ENCODE assay signal across 21 cellular contexts in genomic region chr6:25579484-25579883, GRCh38.
"Had no signal": no experiment of that assay in that cellular context is flagged by ENCODE, and none has a peak within 500 bp of the region (broad histone marks: within the 10 kb centered on the region; RNA-seq: fewer than 3 reads in every experiment).

No MANE protein-coding gene starts in this region.

- H3K27ac ChIP-seq: SJSA1 had no signal

- FAIRE-seq: bronchial epithelial cell, K562 had no signal

- H3K36me3 ChIP-seq: SJSA1 had no signal

- H3K9me3 ChIP-seq: SJSA1 had no signal

- H3K4me3 ChIP-seq: K562, SJSA1 had no signal

- H3K27me3 ChIP-seq: SJSA1 had no signal

- DNase-seq: activated CD4-positive, alpha-beta T cell treated with anti-CD3 and anti-CD28 coated beads for 4 hours; activated CD4-positive, alpha-beta T cell treated with anti-CD3 and anti-CD28 coated beads, Interleukin-2, amount 50 U/mL, for 48 hours; activated naive CD4-positive, alpha-beta T cell; activated T-cell treated with anti-CD3 and anti-CD28 coated beads for 4 hours; activated T-cell treated with anti-CD3 and anti-CD28 coated beads, Interleukin-2, amount 50 U/mL, for 72 hours; aorta; central memory CD4-positive, alpha-beta T cell; MV-4-11; NCI-H1092 treated with DMSO at 0.1 percent for 48 hours; NCI-H1436; NCI-H187; NCI-H2081; NCI-H524; PC-3; SHP77; SW 1271 had no signal

- ATAC-seq: activated CD4-positive, CD25-positive, alpha-beta regulatory T cell treated with anti-CD3 and anti-CD28 coated beads, Interleukin-2, amount 50 U/mL, for 24 hours; K562; PC-3; SK-N-SH treated with all-trans-retinoic acid at 6 μM for 48 hours had no signal
